ENCODE assay signal across 1 cellular context in the genomic region with DNA sequence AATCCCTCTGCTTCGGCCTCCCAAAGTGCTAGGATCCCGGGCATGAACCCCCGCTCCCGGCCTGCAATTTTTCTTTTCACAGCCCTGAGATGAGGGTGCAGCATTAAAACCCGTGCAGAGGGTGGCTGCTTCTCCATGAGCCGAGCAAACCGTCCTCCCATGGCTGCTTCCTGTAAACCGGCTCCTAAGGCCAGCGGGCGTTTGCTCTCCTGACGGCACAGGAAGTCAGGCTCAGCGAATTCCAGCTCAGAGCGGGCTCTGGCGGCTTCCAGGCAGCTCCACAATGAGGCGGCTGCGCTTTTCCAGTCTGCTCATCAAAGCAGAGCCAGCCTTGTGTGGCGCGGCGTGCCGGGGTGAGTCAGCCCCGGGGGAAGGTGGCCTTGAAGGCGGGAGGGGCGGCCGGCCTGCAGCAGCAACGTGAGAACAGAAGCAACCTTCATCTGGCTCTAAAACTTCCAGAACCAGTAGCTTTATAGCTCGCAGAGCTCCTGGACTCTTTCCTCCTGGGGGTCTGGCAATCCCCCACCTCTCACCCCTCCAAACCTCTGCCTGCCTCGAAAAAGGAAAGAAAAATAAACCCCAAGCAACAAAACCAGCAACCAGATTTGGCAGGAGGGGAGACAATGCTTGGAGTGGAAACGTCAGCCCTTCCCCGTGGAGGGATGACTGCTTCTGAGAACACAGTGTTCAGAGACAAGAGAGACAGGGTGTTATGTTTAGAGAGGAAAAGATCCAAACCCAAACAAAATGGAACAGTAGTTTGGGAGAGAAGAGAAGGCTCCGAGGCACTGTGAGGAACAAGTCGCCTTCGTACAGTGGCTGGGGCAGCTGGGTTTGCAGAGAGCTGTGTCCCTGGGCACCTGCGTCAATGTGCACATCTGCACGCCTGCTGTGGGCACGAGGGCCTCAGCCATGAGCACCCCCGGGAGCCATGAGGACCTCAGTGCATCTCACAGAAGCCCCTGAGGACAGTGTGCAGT.
TF ChIP-seq lines count a peak whose summit lies in the region.

No MANE protein-coding gene starts in this region.

TF ChIP-seq in HepG2, 621 proteins besides CTCF, POLR2A, EP300 and RAD21 (continued from another document and continues in another):
- TF ChIP-seq PITX1 (CRISPR knock-in tag; IDR thresholded peaks at IDR 0.05), result 0 out of 2 replicates have a peak, but pooled peaks have one; percentile 31
- no peak for TF ChIP-seq ZNF773 (CRISPR knock-in tag; IDR thresholded peaks at IDR 0.05; ENCODE audit: borderline replicate concordance)
- TF ChIP-seq NFE2L2 (IDR thresholded peaks at IDR 0.05; ENCODE audit: low read length), result 0 out of 2 replicates have a peak, but pooled peaks have one; percentile 6
- peak; percentile 77; the same call in 1 of the 2 replicates for TF ChIP-seq ARNT2 (CRISPR knock-in tag; IDR thresholded peaks at IDR 0.05; ENCODE audit: low read depth)
- TF ChIP-seq ZMYM2 (CRISPR knock-in tag; IDR thresholded peaks at IDR 0.05), result no peak
- peak; percentile 67; the same call in 1 of the 2 replicates for TF ChIP-seq TOE1 (CRISPR knock-in tag; IDR thresholded peaks at IDR 0.05)
- peak; percentile 83; the same call in 1 of the 2 replicates for TF ChIP-seq SOX5 (CRISPR knock-in tag; IDR thresholded peaks at IDR 0.05; ENCODE audit: borderline replicate concordance)
- TF ChIP-seq, protein P1, sequence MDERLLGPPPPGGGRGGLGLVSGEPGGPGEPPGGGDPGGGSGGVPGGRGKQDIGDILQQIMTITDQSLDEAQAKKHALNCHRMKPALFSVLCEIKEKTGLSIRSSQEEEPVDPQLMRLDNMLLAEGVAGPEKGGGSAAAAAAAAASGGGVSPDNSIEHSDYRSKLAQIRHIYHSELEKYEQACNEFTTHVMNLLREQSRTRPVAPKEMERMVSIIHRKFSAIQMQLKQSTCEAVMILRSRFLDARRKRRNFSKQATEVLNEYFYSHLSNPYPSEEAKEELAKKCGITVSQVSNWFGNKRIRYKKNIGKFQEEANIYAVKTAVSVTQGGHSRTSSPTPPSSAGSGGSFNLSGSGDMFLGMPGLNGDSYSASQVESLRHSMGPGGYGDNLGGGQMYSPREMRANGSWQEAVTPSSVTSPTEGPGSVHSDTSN (CRISPR knock-in tag; IDR thresholded peaks at IDR 0.05), result 0 out of 2 replicates have a peak, but pooled peaks have one; percentile 33
- TF ChIP-seq ZNF343 (CRISPR knock-in tag; IDR thresholded peaks at IDR 0.05), result no peak
- TF ChIP-seq ZNF350 (CRISPR knock-in tag; IDR thresholded peaks at IDR 0.05; ENCODE audit: borderline replicate concordance, low read depth), result peak; percentile 38; the same call in 1 of the 2 replicates
- 0 out of 2 replicates have a peak, but pooled peaks have one; percentile 24 for TF ChIP-seq IRX3 (CRISPR knock-in tag; IDR thresholded peaks at IDR 0.05; ENCODE audit: borderline replicate concordance, low read depth)
- TF ChIP-seq, protein P2, sequence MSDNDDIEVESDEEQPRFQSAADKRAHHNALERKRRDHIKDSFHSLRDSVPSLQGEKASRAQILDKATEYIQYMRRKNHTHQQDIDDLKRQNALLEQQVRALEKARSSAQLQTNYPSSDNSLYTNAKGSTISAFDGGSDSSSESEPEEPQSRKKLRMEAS (IDR thresholded peaks at IDR 0.05), result peak; percentile 85
- TF ChIP-seq KDM5A (IDR thresholded peaks at IDR 0.05; ENCODE audit: borderline replicate concordance, low read length), result no peak
- TF ChIP-seq ZSCAN25 (CRISPR knock-in tag; IDR thresholded peaks at IDR 0.05), result peak; percentile 79
- TF ChIP-seq TP53 (CRISPR knock-in tag; conservative IDR thresholded peaks at IDR 0.05), result no peak
- TF ChIP-seq, protein P3, sequence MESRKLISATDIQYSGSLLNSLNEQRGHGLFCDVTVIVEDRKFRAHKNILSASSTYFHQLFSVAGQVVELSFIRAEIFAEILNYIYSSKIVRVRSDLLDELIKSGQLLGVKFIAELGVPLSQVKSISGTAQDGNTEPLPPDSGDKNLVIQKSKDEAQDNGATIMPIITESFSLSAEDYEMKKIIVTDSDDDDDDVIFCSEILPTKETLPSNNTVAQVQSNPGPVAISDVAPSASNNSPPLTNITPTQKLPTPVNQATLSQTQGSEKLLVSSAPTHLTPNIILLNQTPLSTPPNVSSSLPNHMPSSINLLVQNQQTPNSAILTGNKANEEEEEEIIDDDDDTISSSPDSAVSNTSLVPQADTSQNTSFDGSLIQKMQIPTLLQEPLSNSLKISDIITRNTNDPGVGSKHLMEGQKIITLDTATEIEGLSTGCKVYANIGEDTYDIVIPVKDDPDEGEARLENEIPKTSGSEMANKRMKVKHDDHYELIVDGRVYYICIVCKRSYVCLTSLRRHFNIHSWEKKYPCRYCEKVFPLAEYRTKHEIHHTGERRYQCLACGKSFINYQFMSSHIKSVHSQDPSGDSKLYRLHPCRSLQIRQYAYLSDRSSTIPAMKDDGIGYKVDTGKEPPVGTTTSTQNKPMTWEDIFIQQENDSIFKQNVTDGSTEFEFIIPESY (CRISPR knock-in tag; IDR thresholded peaks at IDR 0.05), result peak; percentile 51; the same call in 1 of the 2 replicates
- TF ChIP-seq KDM6A (CRISPR knock-in tag; IDR thresholded peaks at IDR 0.05; ENCODE audit: low read depth), result peak; percentile 63
- TF ChIP-seq ZFP37 (CRISPR knock-in tag; IDR thresholded peaks at IDR 0.05; ENCODE audit: borderline replicate concordance), result no peak
- no peak for TF ChIP-seq ZNF101 (CRISPR knock-in tag; IDR thresholded peaks at IDR 0.05; ENCODE audit: borderline replicate concordance, low read depth)
- TF ChIP-seq, protein P4, sequence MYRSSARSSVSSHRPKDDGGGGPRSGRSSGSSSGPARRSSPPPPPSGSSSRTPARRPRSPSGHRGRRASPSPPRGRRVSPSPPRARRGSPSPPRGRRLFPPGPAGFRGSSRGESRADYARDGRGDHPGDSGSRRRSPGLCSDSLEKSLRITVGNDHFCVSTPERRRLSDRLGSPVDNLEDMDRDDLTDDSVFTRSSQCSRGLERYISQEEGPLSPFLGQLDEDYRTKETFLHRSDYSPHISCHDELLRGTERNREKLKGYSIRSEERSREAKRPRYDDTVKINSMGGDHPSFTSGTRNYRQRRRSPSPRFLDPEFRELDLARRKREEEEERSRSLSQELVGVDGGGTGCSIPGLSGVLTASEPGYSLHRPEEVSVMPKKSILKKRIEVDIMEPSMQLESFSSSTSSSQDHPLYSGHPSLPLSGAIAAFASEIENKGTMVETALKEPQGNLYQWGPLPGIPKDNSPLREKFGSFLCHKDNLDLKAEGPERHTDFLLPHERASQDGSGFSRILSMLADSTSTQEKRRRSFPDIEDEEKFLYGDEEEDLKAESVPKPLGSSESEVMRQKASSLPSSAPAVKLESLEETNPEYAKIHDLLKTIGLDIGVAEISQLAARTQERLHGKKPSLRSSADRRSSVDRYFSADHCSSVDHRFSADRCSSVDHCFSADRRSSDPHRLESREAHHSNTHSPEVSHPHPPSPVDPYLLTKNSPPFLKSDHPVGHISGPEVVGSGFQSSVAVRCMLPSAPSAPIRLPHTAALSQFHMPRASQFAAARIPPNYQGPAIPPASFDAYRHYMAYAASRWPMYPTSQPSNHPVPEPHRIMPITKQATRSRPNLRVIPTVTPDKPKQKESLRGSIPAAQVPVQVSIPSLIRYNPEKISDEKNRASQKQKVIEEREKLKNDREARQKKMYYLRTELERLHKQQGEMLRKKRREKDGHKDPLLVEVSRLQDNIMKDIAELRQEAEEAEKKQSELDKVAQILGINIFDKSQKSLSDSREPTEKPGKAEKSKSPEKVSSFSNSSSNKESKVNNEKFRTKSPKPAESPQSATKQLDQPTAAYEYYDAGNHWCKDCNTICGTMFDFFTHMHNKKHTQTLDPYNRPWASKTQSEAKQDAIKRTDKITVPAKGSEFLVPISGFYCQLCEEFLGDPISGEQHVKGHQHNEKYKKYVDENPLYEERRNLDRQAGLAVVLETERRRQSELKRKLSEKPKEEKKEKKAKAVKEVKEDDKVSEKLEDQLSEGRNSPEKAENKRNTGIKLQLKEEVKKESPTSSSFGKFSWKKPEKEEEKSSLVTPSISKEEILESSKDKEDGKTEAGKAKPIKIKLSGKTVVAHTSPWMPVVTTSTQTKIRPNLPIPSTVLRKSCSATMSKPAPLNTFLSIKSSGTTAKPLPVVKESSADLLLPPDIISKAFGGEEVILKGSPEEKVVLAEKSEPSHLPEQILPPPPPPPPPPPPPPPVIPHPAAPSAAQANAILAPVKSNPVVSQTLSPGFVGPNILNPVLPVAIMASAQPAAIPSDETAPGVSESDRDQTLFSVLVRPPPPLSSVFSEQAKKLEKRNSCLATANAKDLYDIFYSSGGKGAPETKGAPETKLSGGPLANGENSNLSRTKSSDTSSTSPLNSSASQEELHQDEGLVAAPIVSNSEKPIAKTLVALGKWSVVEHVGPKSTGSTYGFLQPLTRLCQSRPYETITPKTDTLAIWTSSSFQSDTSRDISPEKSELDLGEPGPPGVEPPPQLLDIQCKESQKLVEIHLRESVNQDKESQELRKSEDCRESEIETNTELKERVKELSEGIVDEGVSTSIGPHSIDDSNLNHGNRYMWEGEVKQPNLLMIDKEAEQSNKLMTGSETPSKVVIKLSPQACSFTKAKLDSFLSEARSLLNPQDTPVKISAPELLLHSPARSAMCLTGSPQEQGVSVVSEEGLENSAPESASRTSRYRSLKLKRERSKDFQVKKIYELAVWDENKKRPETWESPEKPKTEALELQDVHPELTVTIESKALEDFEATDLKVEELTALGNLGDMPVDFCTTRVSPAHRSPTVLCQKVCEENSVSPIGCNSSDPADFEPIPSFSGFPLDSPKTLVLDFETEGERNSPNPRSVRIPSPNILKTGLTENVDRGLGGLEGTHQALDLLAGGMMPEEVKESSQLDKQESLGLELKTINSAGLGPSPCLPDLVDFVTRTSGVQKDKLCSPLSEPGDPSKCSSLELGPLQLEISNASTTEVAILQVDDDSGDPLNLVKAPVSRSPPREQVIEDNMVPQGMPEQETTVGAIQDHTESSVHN (CRISPR knock-in tag; IDR thresholded peaks at IDR 0.05), result no peak
- TF ChIP-seq, protein P5, sequence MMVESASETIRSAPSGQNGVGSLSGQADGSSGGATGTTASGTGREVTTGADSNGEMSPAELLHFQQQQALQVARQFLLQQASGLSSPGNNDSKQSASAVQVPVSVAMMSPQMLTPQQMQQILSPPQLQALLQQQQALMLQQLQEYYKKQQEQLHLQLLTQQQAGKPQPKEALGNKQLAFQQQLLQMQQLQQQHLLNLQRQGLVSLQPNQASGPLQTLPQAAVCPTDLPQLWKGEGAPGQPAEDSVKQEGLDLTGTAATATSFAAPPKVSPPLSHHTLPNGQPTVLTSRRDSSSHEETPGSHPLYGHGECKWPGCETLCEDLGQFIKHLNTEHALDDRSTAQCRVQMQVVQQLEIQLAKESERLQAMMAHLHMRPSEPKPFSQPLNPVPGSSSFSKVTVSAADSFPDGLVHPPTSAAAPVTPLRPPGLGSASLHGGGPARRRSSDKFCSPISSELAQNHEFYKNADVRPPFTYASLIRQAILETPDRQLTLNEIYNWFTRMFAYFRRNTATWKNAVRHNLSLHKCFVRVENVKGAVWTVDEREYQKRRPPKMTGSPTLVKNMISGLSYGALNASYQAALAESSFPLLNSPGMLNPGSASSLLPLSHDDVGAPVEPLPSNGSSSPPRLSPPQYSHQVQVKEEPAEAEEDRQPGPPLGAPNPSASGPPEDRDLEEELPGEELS (CRISPR knock-in tag; IDR thresholded peaks at IDR 0.05), result peak; percentile 58
- TF ChIP-seq ZNF337 (CRISPR knock-in tag; IDR thresholded peaks at IDR 0.05; ENCODE audit: borderline replicate concordance, low read depth), result peak; percentile 92; the same call in 1 of the 2 replicates
- TF ChIP-seq ZSCAN30 (CRISPR knock-in tag; IDR thresholded peaks at IDR 0.05), result no peak
- TF ChIP-seq ZNF431 (CRISPR knock-in tag; IDR thresholded peaks at IDR 0.05; ENCODE audit: borderline replicate concordance, low read depth), result no peak
- TF ChIP-seq SP140L (CRISPR knock-in tag; IDR thresholded peaks at IDR 0.05; ENCODE audit: borderline replicate concordance), result 0 out of 2 replicates have a peak, but pooled peaks have one; percentile 78
- TF ChIP-seq, protein P6, sequence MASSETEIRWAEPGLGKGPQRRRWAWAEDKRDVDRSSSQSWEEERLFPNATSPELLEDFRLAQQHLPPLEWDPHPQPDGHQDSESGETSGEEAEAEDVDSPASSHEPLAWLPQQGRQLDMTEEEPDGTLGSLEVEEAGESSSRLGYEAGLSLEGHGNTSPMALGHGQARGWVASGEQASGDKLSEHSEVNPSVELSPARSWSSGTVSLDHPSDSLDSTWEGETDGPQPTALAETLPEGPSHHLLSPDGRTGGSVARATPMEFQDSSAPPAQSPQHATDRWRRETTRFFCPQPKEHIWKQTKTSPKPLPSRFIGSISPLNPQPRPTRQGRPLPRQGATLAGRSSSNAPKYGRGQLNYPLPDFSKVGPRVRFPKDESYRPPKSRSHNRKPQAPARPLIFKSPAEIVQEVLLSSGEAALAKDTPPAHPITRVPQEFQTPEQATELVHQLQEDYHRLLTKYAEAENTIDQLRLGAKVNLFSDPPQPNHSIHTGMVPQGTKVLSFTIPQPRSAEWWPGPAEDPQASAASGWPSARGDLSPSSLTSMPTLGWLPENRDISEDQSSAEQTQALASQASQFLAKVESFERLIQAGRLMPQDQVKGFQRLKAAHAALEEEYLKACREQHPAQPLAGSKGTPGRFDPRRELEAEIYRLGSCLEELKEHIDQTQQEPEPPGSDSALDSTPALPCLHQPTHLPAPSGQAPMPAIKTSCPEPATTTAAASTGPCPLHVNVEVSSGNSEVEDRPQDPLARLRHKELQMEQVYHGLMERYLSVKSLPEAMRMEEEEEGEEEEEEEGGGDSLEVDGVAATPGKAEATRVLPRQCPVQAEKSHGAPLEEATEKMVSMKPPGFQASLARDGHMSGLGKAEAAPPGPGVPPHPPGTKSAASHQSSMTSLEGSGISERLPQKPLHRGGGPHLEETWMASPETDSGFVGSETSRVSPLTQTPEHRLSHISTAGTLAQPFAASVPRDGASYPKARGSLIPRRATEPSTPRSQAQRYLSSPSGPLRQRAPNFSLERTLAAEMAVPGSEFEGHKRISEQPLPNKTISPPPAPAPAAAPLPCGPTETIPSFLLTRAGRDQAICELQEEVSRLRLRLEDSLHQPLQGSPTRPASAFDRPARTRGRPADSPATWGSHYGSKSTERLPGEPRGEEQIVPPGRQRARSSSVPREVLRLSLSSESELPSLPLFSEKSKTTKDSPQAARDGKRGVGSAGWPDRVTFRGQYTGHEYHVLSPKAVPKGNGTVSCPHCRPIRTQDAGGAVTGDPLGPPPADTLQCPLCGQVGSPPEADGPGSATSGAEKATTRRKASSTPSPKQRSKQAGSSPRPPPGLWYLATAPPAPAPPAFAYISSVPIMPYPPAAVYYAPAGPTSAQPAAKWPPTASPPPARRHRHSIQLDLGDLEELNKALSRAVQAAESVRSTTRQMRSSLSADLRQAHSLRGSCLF (CRISPR knock-in tag; IDR thresholded peaks at IDR 0.05; ENCODE audit: borderline replicate concordance), result no peak
- peak; percentile 63 for TF ChIP-seq RBM39 (IDR thresholded peaks at IDR 0.05; ENCODE audit: low read depth, low read length, poor library complexity, severe bottlenecking)
- TF ChIP-seq ZNF775 (CRISPR knock-in tag; IDR thresholded peaks at IDR 0.05; ENCODE audit: borderline replicate concordance), result no peak
